21 cellular contexts compared by ENCODE assay signal in genomic region chr3:149815728-149816127, GRCh38. TPM values are rescaled to one million over a fixed set of nuclear protein-coding genes. Genes with fewer than 3 reads are reported as not detected.
A peak's percentile ranks its signal among the peaks of the same experiment; 100 is the strongest.
DNase-seq lines count a peak whose midpoint lies in the region; ATAC-seq, FAIRE-seq and TF ChIP-seq lines count a peak whose summit lies in the region.
"Had no signal": no experiment of that assay in that cellular context is flagged by ENCODE, and none has a peak within 500 bp of the region (broad histone marks: within the 10 kb centered on the region; RNA-seq: fewer than 3 reads in every experiment).

No MANE protein-coding gene starts in this region.

- no peak for TF ChIP-seq POLR2A in A549 (IDR thresholded peaks at IDR 0.05; ENCODE audit: low read length)

- H3K9me3 Mint-ChIP-seq in activated CD4-positive, alpha-beta T cell treated with anti-CD3 and anti-CD28 coated beads, Interleukin-2, amount 10 ng/mL, durations not matched to agents 24 days and 14 days, result no peaks in the 10 kb centered on the region
- H3K9me3 Mint-ChIP-seq: stimulated activated naive B cell treated with anti-CD40 and anti-IgM and Interleukin-4, amounts not matched to agents 10 μg/mL and 1 μg/mL and 100 μg/mL, for 72 hours had no signal

- H3K9me3 ChIP-seq in A549, result no peaks in the 10 kb centered on the region
- H3K9me3 ChIP-seq in neural cell (ENCODE audit: low read length), result no peaks in the 10 kb centered on the region
- H3K9me3 ChIP-seq in aorta (ENCODE audit: control insufficient read depth, low read length), result no peaks in the 10 kb centered on the region
- H3K9me3 ChIP-seq: heart left ventricle, right atrium auricular region had no signal

- no peak overlapping the region for H3K4me3 Mint-ChIP-seq in activated CD4-positive, alpha-beta T cell treated with anti-CD3 and anti-CD28 coated beads, Interleukin-2, amount 10 ng/mL, durations not matched to agents 24 days and 14 days

- no peak for FAIRE-seq in A549 (lab: Jason Lieb, UNC)

- H3K4me2 ChIP-seq in A549 (peak overlapping the region; percentile 90; the same call in 2 of the 3 replicates), KMS-11 (peak overlapping the region; percentile 94), neural cell (ENCODE audit: low read length) (no peak overlapping the region)

- no peaks in the 10 kb centered on the region for H3K27me3 Mint-ChIP-seq in activated CD4-positive, alpha-beta T cell treated with anti-CD3 and anti-CD28 coated beads, Interleukin-2, amount 10 ng/mL, durations not matched to agents 24 days and 14 days
- H3K27me3 Mint-ChIP-seq: stimulated activated naive B cell treated with anti-CD40 and anti-IgM and Interleukin-4, amounts not matched to agents 10 μg/mL and 1 μg/mL and 100 μg/mL, for 72 hours had no signal

- H3K9ac ChIP-seq in KMS-11 (no peak overlapping the region), neural cell (ENCODE audit: low read length) (no peak overlapping the region)

- H3K27ac Mint-ChIP-seq in activated CD4-positive, alpha-beta T cell treated with anti-CD3 and anti-CD28 coated beads, Interleukin-2, amount 10 ng/mL, durations not matched to agents 24 days and 14 days, result no peak overlapping the region
- H3K27ac Mint-ChIP-seq: stimulated activated naive B cell treated with anti-CD40 and anti-IgM and Interleukin-4, amounts not matched to agents 10 μg/mL and 1 μg/mL and 100 μg/mL, for 72 hours had no signal

- peaks cover 55% of the 10 kb centered on the region for H3K4me1 ChIP-seq in A549
- peaks cover 46% of the 10 kb centered on the region for H3K4me1 ChIP-seq in KMS-11 (ENCODE audit: low read depth, poor library complexity, severe bottlenecking)
- peaks cover 0 to 3% of the 10 kb centered on the region in 2 donors for H3K4me1 ChIP-seq in aorta (ENCODE audit: control insufficient read depth in 1 of 2, insufficient read depth in 2 of 2, low read length in 2 of 2)

- no peaks in the 10 kb centered on the region for H3K9me2 ChIP-seq in neural cell (ENCODE audit: insufficient read depth, low read length)

- peaks cover 49% of the 10 kb centered on the region for H3K4me1 Mint-ChIP-seq in activated CD4-positive, alpha-beta T cell treated with anti-CD3 and anti-CD28 coated beads, Interleukin-2, amount 10 ng/mL, durations not matched to agents 24 days and 14 days

- H4K20me1 ChIP-seq in KMS-11 (ENCODE audit: insufficient read depth), result no peaks in the 10 kb centered on the region
- H4K20me1 ChIP-seq in neural cell (ENCODE audit: insufficient read depth), result no peaks in the 10 kb centered on the region

- POLR2A ChIA-PET in A549 (lab: Yijun Ruan, JAX), result interaction anchor here (0.7 kb wide), 1 partner anchor 787 kb away, joined by 4 read pairs; no protein-coding TSS in a partner anchor

- no peak for DNase-seq in A549 (ENCODE audit: low read depth in 1 of 2, low spot score in 1 of 2)
- no peak for DNase-seq in dorsolateral prefrontal cortex
- DNase-seq in NCI-H1930 (lab: John Stamatoyannopoulos, UW), result no peak
- no peak for DNase-seq in activated CD4-positive, alpha-beta T cell treated with anti-CD3 and anti-CD28 coated beads, Interleukin-2, amount 10 ng/mL, durations not matched to agents 24 days and 14 days
- DNase-seq in COLO829 (ENCODE audit: low spot score), result no peak
- no peak for DNase-seq in aorta
- DNase-seq: activated naive CD4-positive, alpha-beta T cell treated with Interleukin-2 at 50 U/mL for 16 hours; caudate nucleus; erythroblast; heart left ventricle; IMR-90; kidney glomerular epithelial cell; NCI-H1417; NCI-H510A; stimulated activated naive B cell treated with anti-CD40 and anti-IgM and Interleukin-4, amounts not matched to agents 10 μg/mL and 1 μg/mL and 100 μg/mL, for 72 hours had no signal

- H3K4me3 ChIP-seq in A549 (no peak overlapping the region), KMS-11 (IDR thresholded peaks at IDR 0.05; ENCODE audit: insufficient read depth, low read depth, low read length) (no peak overlapping the region), dorsolateral prefrontal cortex (peak overlapping the region in 53 of 59 donors; percentile 0 to 96 (median 88)), neural cell (ENCODE audit: low read length) (peak overlapping the region; percentile 87), aorta (ENCODE audit: low read length in 2 of 2) (no peak overlapping the region)

- 90% methylated on average over 3 of the region's 3 CpGs for WGBS in A549 (ENCODE audit: missing lambda C conversion rate)
- 93 to 94% methylated on average over 3 of the region's 3 CpGs for WGBS in aorta, 2 donors

- no peaks in the 10 kb centered on the region for H3F3A ChIP-seq in neural cell (ENCODE audit: insufficient read depth, low read length, poor library complexity, severe bottlenecking)

- no peak for ATAC-seq in A549
- no peak for ATAC-seq in aorta (ENCODE audit: low FRiP score)
- ATAC-seq: heart left ventricle; SK-N-SH treated with all-trans-retinoic acid at 6 μM for 48 hours; stimulated activated naive B cell treated with anti-CD40 and anti-IgM and Interleukin-4, amounts not matched to agents 10 μg/mL and 1 μg/mL and 100 μg/mL, for 72 hours had no signal

- no peak overlapping the region for H3K27ac ChIP-seq in A549
- no peak overlapping the region for H3K27ac ChIP-seq in KMS-11
- H3K27ac ChIP-seq in dorsolateral prefrontal cortex, result peak overlapping the region in 53 of 59 donors; percentile 2 to 100 (median 99)
- H3K27ac ChIP-seq in neural cell (ENCODE audit: low read length), result no peak overlapping the region
- no peak overlapping the region for H3K27ac ChIP-seq in aorta (ENCODE audit: low read depth in 1 of 2, low read length in 2 of 2)
- H3K27ac ChIP-seq: VCaP had no signal

- no peak for TF ChIP-seq RAD21 in A549 (conservative IDR thresholded peaks at IDR 0.05 in 1 of 2, IDR thresholded peaks at IDR 0.05 in 1 of 2)
- no peak for TF ChIP-seq RAD21 in neural cell (conservative IDR thresholded peaks at IDR 0.05)

- TF ChIP-seq CTCF in A549 (IDR thresholded peaks at IDR 0.05) (no peak), KMS-11 (conservative IDR thresholded peaks at IDR 0.05; ENCODE audit: low read depth, low read length) (no peak), dorsolateral prefrontal cortex (IDR thresholded peaks at IDR 0.05 in 54 of 56, conservative IDR thresholded peaks at IDR 0.05 in 2 of 56; ENCODE audit: low read depth in 1 of 56, partially characterized antibody in 56 of 56) (no peak), neural cell (IDR thresholded peaks at IDR 0.05; ENCODE audit: poor library complexity, severe bottlenecking) (no peak)

- H2AFZ ChIP-seq in KMS-11 (ENCODE audit: low read depth) (no peak overlapping the region), neural cell (ENCODE audit: low read depth, low read length) (no peak overlapping the region)

- TF ChIP-seq EP300 in A549 (IDR thresholded peaks at IDR 0.05) (no peak), neural cell (conservative IDR thresholded peaks at IDR 0.05; ENCODE audit: poor library complexity, severe bottlenecking) (no peak)

- H3K36me3 Mint-ChIP-seq in activated CD4-positive, alpha-beta T cell treated with anti-CD3 and anti-CD28 coated beads, Interleukin-2, amount 10 ng/mL, durations not matched to agents 24 days and 14 days (ENCODE audit: low read depth), result peaks cover 21% of the 10 kb centered on the region

- H3K27me3 ChIP-seq in KMS-11 (ENCODE audit: insufficient read depth, low read depth), result no peaks in the 10 kb centered on the region
- no peaks in the 10 kb centered on the region for H3K27me3 ChIP-seq in dorsolateral prefrontal cortex
- H3K27me3 ChIP-seq in neural cell (ENCODE audit: insufficient read depth, low read depth, low read length), result no peaks in the 10 kb centered on the region
- no peaks in the 10 kb centered on the region for H3K27me3 ChIP-seq in aorta (ENCODE audit: control insufficient read depth in 1 of 2, insufficient read depth in 2 of 2, low read length in 1 of 2)
- H3K27me3 ChIP-seq: heart left ventricle, right atrium auricular region had no signal

- H3K36me3 ChIP-seq in KMS-11 (ENCODE audit: insufficient read depth), result no peaks in the 10 kb centered on the region
- H3K36me3 ChIP-seq in neural cell (ENCODE audit: insufficient read depth, low read length), result no peaks in the 10 kb centered on the region
- H3K36me3 ChIP-seq in aorta (ENCODE audit: control insufficient read depth in 1 of 2, insufficient read depth in 2 of 2, low read length in 1 of 2), result no peaks in the 10 kb centered on the region
- H3K36me3 ChIP-seq: heart left ventricle, right atrium auricular region had no signal

- H3K79me2 ChIP-seq in KMS-11 (ENCODE audit: insufficient read depth, low read depth), result peaks cover 70% of the 10 kb centered on the region
- H3K79me2 ChIP-seq in neural cell (replicated peaks; ENCODE audit: insufficient read depth, low read length), result peaks cover 55% of the 10 kb centered on the region

- intact Hi-C loops in dorsolateral prefrontal cortex (cut with DNase I), result loop anchor here in 1 of 2 donors (5.0 to 10.0 kb wide), 2 partner anchors 59 to 82 kb away; no protein-coding TSS in a partner anchor
- intact Hi-C loops in activated CD4-positive, alpha-beta T cell treated with anti-CD3 and anti-CD28 coated beads, Interleukin-2, amount 10 ng/mL, durations not matched to agents 24 days and 14 days (cut with micrococcal nuclease), result loop anchor here (10.0 kb wide), 2 partner anchors 159 to 599 kb away; partner anchors contain the start of gene PFN2
- intact Hi-C loops in aorta (cut with DNase I), result no loop called here

- CTCF ChIA-PET in A549 (lab: Yijun Ruan, JAX), result interaction anchor here (0.6 to 1.2 kb wide), 2 partner anchors 44 to 688 kb away, joined by 3 to 4 read pairs; no protein-coding TSS in a partner anchor

RNA-seq across cellular contexts. Expression of gene RNF13, which starts 2.7 kb away (rescaled TPM):
- 100 and 102 TPM in 2 replicates for polyA plus RNA-seq in A549 (2011; rRNA removed)
- polyA plus RNA-seq in A549 (2012; cell fraction: cytosol; rRNA removed), result 17.0 and 18.0 TPM in 2 replicates
- 10.5 and 11.5 TPM in 2 replicates for polyA plus RNA-seq in A549 (2012; cell fraction: nucleus; rRNA removed)
- 39.0 to 46.2 TPM (median 44.5 TPM) in 3 replicates for polyA plus RNA-seq in A549 (2017; fragmentation: RNase III; extraction: RNeasy Plus Mini Kit Qiagen cat#74134 plus additional on column Dnase treatment)
- 96.6 and 97.9 TPM in 2 replicates for polyA minus RNA-seq in A549 (2011; rRNA and poly(A)+ RNA removed)
- 100 to 1,000 TPM in 105 of 120 experiments, 10 to 100 TPM in 15; 80.2 to 336 (median 136) TPM for total RNA-seq in dorsolateral prefrontal cortex
- 52.3 and 61.5 TPM in 2 replicates for polyA plus RNA-seq in neural cell
- 109 and 115 TPM in 2 replicates for polyA minus RNA-seq in neural cell
- 31.6 and 36.7 TPM in 2 replicates for total RNA-seq in activated CD4-positive, alpha-beta T cell treated with anti-CD3 and anti-CD28 coated beads, Interleukin-2, amount 10 ng/mL, durations not matched to agents 24 days and 14 days
- 10 to 100 TPM; 66.3 to 85.8 TPM for total RNA-seq in aorta
- polyA plus RNA-seq in aorta, result 10 to 100 TPM; 56.1 to 75.3 TPM

RNA-seq across cellular contexts. Expression of gene ANKUB1, which starts 23.4 kb away (rescaled TPM):
- polyA plus RNA-seq in A549 (2011; rRNA removed) (0.08 TPM in 1 of 2 replicates, not detected in the other), A549 (2017; fragmentation: RNase III; extraction: RNeasy Plus Mini Kit Qiagen cat#74134 plus additional on column Dnase treatment) (not detected in 3 replicates), neural cell (not detected in 2 replicates), aorta (not detected)
- polyA plus RNA-seq in A549 (2012; cell fraction: cytosol; rRNA removed), result not detected in 2 replicates
- 0.05 TPM in 1 of 2 replicates, not detected in the other for polyA plus RNA-seq in A549 (2012; cell fraction: nucleus; rRNA removed)
- polyA minus RNA-seq in A549 (2011; rRNA and poly(A)+ RNA removed), result not detected in 2 replicates
- total RNA-seq in dorsolateral prefrontal cortex (1 to 10 TPM in 2 of 120 experiments, under 1 TPM in 22, not detected in 96; 0.20 to 1.4 (median 0.36) TPM), aorta (not detected)
- polyA minus RNA-seq in neural cell, result not detected in 2 replicates
- not detected in 2 replicates for total RNA-seq in activated CD4-positive, alpha-beta T cell treated with anti-CD3 and anti-CD28 coated beads, Interleukin-2, amount 10 ng/mL, durations not matched to agents 24 days and 14 days
- total RNA-seq: activated CD8-positive, alpha-beta memory T cell treated with anti-CD3 and anti-CD28 coated beads for 36 hours; heart left ventricle; IMR-90; right atrium auricular region had no signal
- polyA plus RNA-seq: heart left ventricle, IMR-90 had no signal

Comparison
In these comparisons a context has a peak if more than half of its experiments do, and no peak if none do; other contexts are left out.
1. H3K27ac ChIP-seq: peak in dorsolateral prefrontal cortex (53 of 59); none in A549 (0 of 2), KMS-11 (single experiment), neural cell (single experiment) and aorta (0 of 2).
2. H3K4me3 ChIP-seq: peak in dorsolateral prefrontal cortex (53 of 59) and neural cell (single experiment); none in A549 (single experiment), KMS-11 (single experiment) and aorta (0 of 2).